ENCODE assay signal across 10 cellular contexts in the genomic region with DNA sequence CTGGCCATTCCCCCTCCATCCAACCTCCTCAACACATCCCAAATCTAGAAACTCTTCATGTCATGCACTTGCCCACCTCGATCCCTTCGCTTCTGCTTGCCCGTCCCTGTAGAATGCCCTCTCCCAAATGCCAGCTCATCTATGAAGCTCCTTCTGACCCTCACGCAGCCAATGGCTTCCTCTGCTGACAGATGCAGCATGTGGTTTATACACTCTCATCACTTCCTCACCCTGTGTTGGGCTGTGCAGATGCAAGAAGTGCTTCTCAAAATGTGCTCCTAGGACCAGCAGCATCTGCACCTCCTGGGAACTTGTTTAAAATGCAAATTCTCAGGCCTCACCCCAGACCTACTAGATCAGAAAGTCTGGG. TPM values are rescaled to one million over a fixed set of nuclear protein-coding genes. Genes with fewer than 3 reads are reported as not detected.
DNase-seq lines count a peak whose midpoint lies in the region; ATAC-seq, FAIRE-seq and TF ChIP-seq lines count a peak whose summit lies in the region.
"Had no signal": no experiment of that assay in that cellular context is flagged by ENCODE, and none has a peak within 500 bp of the region (broad histone marks: within the 10 kb centered on the region; RNA-seq: fewer than 3 reads in every experiment).

No MANE protein-coding gene starts in this region.

- CTCF ChIA-PET in activated naive CD4-positive, alpha-beta T cell treated with anti-CD3 and anti-CD28 coated beads for 36 hours (lab: Charles Lee), result no interaction called here
- CTCF ChIA-PET in HepG2 (lab: Yijun Ruan, JAX; ENCODE audit: low intra/inter-chr PET ratio, low total read pairs), result no interaction called here

- no TSS peak for BruUV-seq in HepG2 (replicated peaks; lab: Mats Ljungman, UMichigan)

- no peak overlapping the region for H3K27ac ChIP-seq in HepG2 (ENCODE audit: extremely low read length, insufficient read depth, low read length)
- H3K27ac ChIP-seq: GM23248, parathyroid adenoma had no signal

- FAIRE-seq in HepG2 (lab: Jason Lieb, UNC), result no peak

- no peak for DNase-seq in activated naive CD4-positive, alpha-beta T cell treated with anti-CD3 and anti-CD28 coated beads, Interleukin-2, amount 50 U/mL, for 72 hours (ENCODE audit: low spot score in 2 of 2)
- no peak for DNase-seq in activated naive CD4-positive, alpha-beta T cell treated with anti-CD3 and anti-CD28 coated beads for 36 hours
- peak; percentile 3 for DNase-seq in activated T-helper 1 cell treated with anti-CD3 and anti-CD28 coated beads, Interleukin-12 subunit alpha, Interleukin-12 subunit beta, Interleukin-2, Interleukin-4 antibody, amounts not matched to agents 30 ng/mL and 10 ng/mL and 1 ng/mL, durations not matched to agents 14 hours and 24 hours and 36 hours (ENCODE audit: low spot score)
- no peak for DNase-seq in NCI-H2196 (lab: John Stamatoyannopoulos, UW; ENCODE audit: unreplicated experiment)
- no peak for DNase-seq in HepG2 (ENCODE audit: low spot score)
- DNase-seq in GM20000 (ENCODE audit: low spot score), result no peak

- peak; percentile 63 to 67 for ATAC-seq in activated naive CD4-positive, alpha-beta T cell treated with anti-CD3 and anti-CD28 coated beads, Interleukin-2, amount 50 U/mL, for 72 hours
- ATAC-seq in HG03469 (IDR thresholded peaks at IDR 0.05; ENCODE audit: unreplicated experiment) (peak; percentile 50), HepG2 (no peak)

- H3K9me3 ChIP-seq in HepG2 (ENCODE audit: low read length), result no peaks in the 10 kb centered on the region

- H2AFZ ChIP-seq in HepG2 (ENCODE audit: low read length), result no peak overlapping the region
- H2AFZ ChIP-seq: GM23248 had no signal

- no peaks in the 10 kb centered on the region for H3K36me3 Mint-ChIP-seq in activated naive CD4-positive, alpha-beta T cell treated with anti-CD3 and anti-CD28 coated beads, Interleukin-2, amount 50 U/mL, for 72 hours
- H3K36me3 Mint-ChIP-seq in activated naive CD4-positive, alpha-beta T cell treated with anti-CD3 and anti-CD28 coated beads for 36 hours (ENCODE audit: low read depth), result no peaks in the 10 kb centered on the region
- no peaks in the 10 kb centered on the region for H3K36me3 Mint-ChIP-seq in activated T-helper 1 cell treated with anti-CD3 and anti-CD28 coated beads, Interleukin-12 subunit alpha, Interleukin-12 subunit beta, Interleukin-2, Interleukin-4 antibody, amounts not matched to agents 30 ng/mL and 10 ng/mL and 1 ng/mL, durations not matched to agents 14 hours and 24 hours and 36 hours (ENCODE audit: low read depth)
- no peaks in the 10 kb centered on the region for H3K36me3 Mint-ChIP-seq in stimulated activated naive CD8-positive, alpha-beta T cell treated with anti-CD3 and anti-CD28 coated beads, Interleukin-15, Interleukin-2, amounts not matched to agents 100 ng/mL and 50 ng/mL, for 24 hours (ENCODE audit: low read depth)

- H3K4me1 ChIP-seq in HepG2 (ENCODE audit: insufficient read depth, low read length), result peaks cover 24% of the 10 kb centered on the region

- no peak overlapping the region for H3K4me3 ChIP-seq in HepG2 (replicated peaks in 1 of 3; ENCODE audit: insufficient read depth in 1 of 3, low read depth in 2 of 3, low read length in 3 of 3)
- H3K4me3 ChIP-seq: GM23248 had no signal

- POLR2A ChIA-PET in HepG2 (lab: Yijun Ruan, JAX), result no interaction called here

- 70% methylated on average over 4 of the region's 4 CpGs for WGBS in HepG2 (ENCODE audit: low lambda C conversion rate)

- no peaks in the 10 kb centered on the region for H4K20me1 ChIP-seq in HepG2 (ENCODE audit: insufficient read depth, low read length)

- H3K27me3 ChIP-seq in HepG2 (ENCODE audit: control insufficient read depth in 1 of 2, insufficient read depth in 2 of 2, low read length in 2 of 2), result peaks cover 4 to 28% of the 10 kb centered on the region in 2 experiments; a peak in 3 of 5 replicates

- H3K4me3 Mint-ChIP-seq in activated naive CD4-positive, alpha-beta T cell treated with anti-CD3 and anti-CD28 coated beads for 36 hours, result no peak overlapping the region
- peak overlapping the region; percentile 12 for H3K4me3 Mint-ChIP-seq in activated T-helper 1 cell treated with anti-CD3 and anti-CD28 coated beads, Interleukin-12 subunit alpha, Interleukin-12 subunit beta, Interleukin-2, Interleukin-4 antibody, amounts not matched to agents 30 ng/mL and 10 ng/mL and 1 ng/mL, durations not matched to agents 14 hours and 24 hours and 36 hours
- no peak overlapping the region for H3K4me3 Mint-ChIP-seq in stimulated activated naive CD8-positive, alpha-beta T cell treated with anti-CD3 and anti-CD28 coated beads, Interleukin-15, Interleukin-2, amounts not matched to agents 100 ng/mL and 50 ng/mL, for 24 hours

- in situ Hi-C loops in HepG2 (cut with HindIII; ENCODE audit: extremely low pct_ligation_motif_present, low pct_unique_long_range_greater_than_20kb), result no loop called here

- TF ChIP-seq CTCF in HepG2 (CRISPR knock-in tag; IDR thresholded peaks at IDR 0.05), result no peak
- TF ChIP-seq CTCF in GM20000 (IDR thresholded peaks at IDR 0.05; ENCODE audit: extremely low read depth, missing control alignments), result no peak

- H3K27ac Mint-ChIP-seq in activated naive CD4-positive, alpha-beta T cell treated with anti-CD3 and anti-CD28 coated beads, Interleukin-2, amount 50 U/mL, for 72 hours, result peak overlapping the region in 1 of 2 donors; percentile 3
- H3K27ac Mint-ChIP-seq in activated naive CD4-positive, alpha-beta T cell treated with anti-CD3 and anti-CD28 coated beads for 36 hours, result no peak overlapping the region
- peak overlapping the region; percentile 2 for H3K27ac Mint-ChIP-seq in activated T-helper 1 cell treated with anti-CD3 and anti-CD28 coated beads, Interleukin-12 subunit alpha, Interleukin-12 subunit beta, Interleukin-2, Interleukin-4 antibody, amounts not matched to agents 30 ng/mL and 10 ng/mL and 1 ng/mL, durations not matched to agents 14 hours and 24 hours and 36 hours
- H3K27ac Mint-ChIP-seq in stimulated activated naive CD8-positive, alpha-beta T cell treated with anti-CD3 and anti-CD28 coated beads, Interleukin-15, Interleukin-2, amounts not matched to agents 100 ng/mL and 50 ng/mL, for 24 hours, result peak overlapping the region; percentile 42

- H3K4me2 ChIP-seq in HepG2 (ENCODE audit: low read depth, low read length), result no peak overlapping the region

- peaks cover 14% of the 10 kb centered on the region for H3K27me3 Mint-ChIP-seq in activated naive CD4-positive, alpha-beta T cell treated with anti-CD3 and anti-CD28 coated beads for 36 hours (ENCODE audit: low read depth)
- H3K27me3 Mint-ChIP-seq in activated T-helper 1 cell treated with anti-CD3 and anti-CD28 coated beads, Interleukin-12 subunit alpha, Interleukin-12 subunit beta, Interleukin-2, Interleukin-4 antibody, amounts not matched to agents 30 ng/mL and 10 ng/mL and 1 ng/mL, durations not matched to agents 14 hours and 24 hours and 36 hours (ENCODE audit: insufficient read depth), result peaks cover 1% of the 10 kb centered on the region
- H3K27me3 Mint-ChIP-seq in stimulated activated naive CD8-positive, alpha-beta T cell treated with anti-CD3 and anti-CD28 coated beads, Interleukin-15, Interleukin-2, amounts not matched to agents 100 ng/mL and 50 ng/mL, for 24 hours, result no peaks in the 10 kb centered on the region

- no peak for TF ChIP-seq POLR2A in HepG2 (IDR thresholded peaks at IDR 0.05; ENCODE audit: insufficient read depth in 1 of 2, low read depth in 2 of 2, low read length in 2 of 2)

- H3K9me3 Mint-ChIP-seq in activated naive CD4-positive, alpha-beta T cell treated with anti-CD3 and anti-CD28 coated beads, Interleukin-2, amount 50 U/mL, for 72 hours, result no peaks in the 10 kb centered on the region
- no peaks in the 10 kb centered on the region for H3K9me3 Mint-ChIP-seq in activated naive CD4-positive, alpha-beta T cell treated with anti-CD3 and anti-CD28 coated beads for 36 hours
- no peaks in the 10 kb centered on the region for H3K9me3 Mint-ChIP-seq in activated T-helper 1 cell treated with anti-CD3 and anti-CD28 coated beads, Interleukin-12 subunit alpha, Interleukin-12 subunit beta, Interleukin-2, Interleukin-4 antibody, amounts not matched to agents 30 ng/mL and 10 ng/mL and 1 ng/mL, durations not matched to agents 14 hours and 24 hours and 36 hours
- H3K9me3 Mint-ChIP-seq in stimulated activated naive CD8-positive, alpha-beta T cell treated with anti-CD3 and anti-CD28 coated beads, Interleukin-15, Interleukin-2, amounts not matched to agents 100 ng/mL and 50 ng/mL, for 24 hours, result no peaks in the 10 kb centered on the region

- no peak for TF ChIP-seq RAD21 in HepG2 (CRISPR knock-in tag; IDR thresholded peaks at IDR 0.05)

- H3K79me2 ChIP-seq in HepG2 (ENCODE audit: insufficient read depth, low read length), result no peaks in the 10 kb centered on the region
- H3K79me2 ChIP-seq: parathyroid adenoma had no signal

- no peaks in the 10 kb centered on the region for H3K36me3 ChIP-seq in HepG2 (replicated peaks in 1 of 2; ENCODE audit: control insufficient read depth in 1 of 2, insufficient read depth in 2 of 2, low read length in 2 of 2)

- no peak overlapping the region for H3K9ac ChIP-seq in HepG2 (ENCODE audit: insufficient read depth, low read depth, low read length)
- H3K9ac ChIP-seq: GM23248, parathyroid adenoma had no signal

- peaks cover 13% of the 10 kb centered on the region for H3K4me1 Mint-ChIP-seq in activated naive CD4-positive, alpha-beta T cell treated with anti-CD3 and anti-CD28 coated beads for 36 hours (ENCODE audit: low read depth)
- H3K4me1 Mint-ChIP-seq in activated T-helper 1 cell treated with anti-CD3 and anti-CD28 coated beads, Interleukin-12 subunit alpha, Interleukin-12 subunit beta, Interleukin-2, Interleukin-4 antibody, amounts not matched to agents 30 ng/mL and 10 ng/mL and 1 ng/mL, durations not matched to agents 14 hours and 24 hours and 36 hours (ENCODE audit: low read depth), result peaks cover 17% of the 10 kb centered on the region
- peaks cover 25% of the 10 kb centered on the region for H3K4me1 Mint-ChIP-seq in stimulated activated naive CD8-positive, alpha-beta T cell treated with anti-CD3 and anti-CD28 coated beads, Interleukin-15, Interleukin-2, amounts not matched to agents 100 ng/mL and 50 ng/mL, for 24 hours (ENCODE audit: low read depth)

- intact Hi-C loops in activated naive CD4-positive, alpha-beta T cell treated with anti-CD3 and anti-CD28 coated beads for 36 hours (cut with micrococcal nuclease), result no loop called here
- intact Hi-C loops in activated T-helper 1 cell treated with anti-CD3 and anti-CD28 coated beads, Interleukin-12 subunit alpha, Interleukin-12 subunit beta, Interleukin-2, Interleukin-4 antibody, amounts not matched to agents 30 ng/mL and 10 ng/mL and 1 ng/mL, durations not matched to agents 14 hours and 24 hours and 36 hours (cut with micrococcal nuclease), result no loop called here
- intact Hi-C loops in HepG2 (cut with micrococcal nuclease; ENCODE audit: unreplicated experiment), result no loop called here

- TF ChIP-seq EP300 in HepG2 (IDR thresholded peaks at IDR 0.05; ENCODE audit: low read depth in 2 of 2, low read length in 2 of 2) (no peak), HepG2 (CRISPR knock-in tag; IDR thresholded peaks at IDR 0.05; ENCODE audit: borderline replicate concordance) (no peak)

RNA-seq across cellular contexts. Expression of a gene that starts 51.7 kb away (rescaled TPM):
- not detected for total RNA-seq in activated naive CD4-positive, alpha-beta T cell treated with anti-CD3 and anti-CD28 coated beads, Interleukin-2, amount 50 U/mL, for 72 hours
- total RNA-seq in activated naive CD4-positive, alpha-beta T cell treated with anti-CD3 and anti-CD28 coated beads for 36 hours, result not detected
- not detected in 2 replicates for total RNA-seq in activated T-helper 1 cell treated with anti-CD3 and anti-CD28 coated beads, Interleukin-12 subunit alpha, Interleukin-12 subunit beta, Interleukin-2, Interleukin-4 antibody, amounts not matched to agents 30 ng/mL and 10 ng/mL and 1 ng/mL, durations not matched to agents 14 hours and 24 hours and 36 hours
- total RNA-seq in HepG2 (2016; rRNA removed; fragmentation: Illumina TruSeq; extraction: Trizol), result not detected in 2 replicates
- not detected in 2 replicates for total RNA-seq in HepG2 (2016; cell fraction: cytosol; rRNA removed; fragmentation: Illumina TruSeq; extraction: Trizol; ENCODE audit: low read depth)
- total RNA-seq in HepG2 (2016; cell fraction: insoluble cytoplasmic fraction; rRNA removed; fragmentation: Illumina TruSeq; extraction: Trizol), result not detected in 2 replicates
- not detected in 2 replicates for total RNA-seq in HepG2 (2016; cell fraction: membrane; rRNA removed; fragmentation: Illumina TruSeq; extraction: Trizol)
- total RNA-seq in HepG2 (2016; cell fraction: nucleus; rRNA removed; fragmentation: Illumina TruSeq; extraction: Trizol), result not detected in 2 replicates
- polyA plus RNA-seq in HepG2 (2011; rRNA removed), result 0.04 TPM in 1 of 2 replicates, not detected in the other
- not detected in 2 replicates for polyA plus RNA-seq in HepG2 (2011; cell fraction: cytosol; rRNA removed)
- polyA plus RNA-seq in HepG2 (2011; cell fraction: nucleus; rRNA removed), result 0.03 TPM in 2 replicates
- polyA plus RNA-seq in HepG2 (2012), result not detected in 2 replicates
- polyA plus RNA-seq in HepG2 (2016; cell fraction: cytosol; fragmentation: Illumina TruSeq; extraction: Trizol; ENCODE audit: low read depth), result not detected in 2 replicates
- not detected in 2 replicates for polyA plus RNA-seq in HepG2 (2016; cell fraction: insoluble cytoplasmic fraction; fragmentation: Illumina TruSeq; extraction: Trizol; ENCODE audit: low read depth)
- not detected in 2 replicates for polyA plus RNA-seq in HepG2 (2016; cell fraction: membrane; fragmentation: Illumina TruSeq; extraction: Trizol; ENCODE audit: low read depth)
- not detected in 2 replicates for polyA plus RNA-seq in HepG2 (2016; cell fraction: nucleus; fragmentation: Illumina TruSeq; extraction: Trizol; ENCODE audit: insufficient read depth, low read depth)
- not detected in 2 replicates for polyA minus RNA-seq in HepG2 (2011; rRNA and poly(A)+ RNA removed; ENCODE audit: low replicate concordance)
- polyA minus RNA-seq in HepG2 (2011; cell fraction: cytosol; rRNA and poly(A)+ RNA removed), result not detected in 2 replicates
- polyA minus RNA-seq in HepG2 (2011; cell fraction: nucleus; rRNA and poly(A)+ RNA removed), result not detected in 2 replicates
- total RNA-seq: GM23248 had no signal
- polyA plus RNA-seq: GM23248 had no signal
